Comparison of ENCODE assay signal across 8 cellular contexts in genomic region chr3:138862924-138863775, GRCh38. TPM values are rescaled to one million over a fixed set of nuclear protein-coding genes. Genes with fewer than 3 reads are reported as not detected.
DNase-seq lines count a peak whose midpoint lies in the region; ATAC-seq and TF ChIP-seq lines count a peak whose summit lies in the region.

No MANE protein-coding gene starts in this region.

- H3K27ac ChIP-seq in esophagus squamous epithelium (peak overlapping the region; percentile 82 to 93 (median 86)), ascending aorta (no peak overlapping the region)

- H3K4me3 ChIP-seq in esophagus squamous epithelium (peak overlapping the region in 3 of 4 donors; percentile 13 to 34 (median 16)), neuron (ENCODE audit: low read length) (peak overlapping the region; percentile 33), ascending aorta (peak overlapping the region in 1 of 2 donors; percentile 17)

- 16 to 19% methylated on average over 8 to 11 of the region's 11 CpGs for WGBS in esophagus squamous epithelium, 2 donors

- intact Hi-C loops in esophagus squamous epithelium (cut with DNase I): no loop called here
- intact Hi-C loops in ascending aorta (cut with DNase I): no loop called here
- intact Hi-C loops in posterior vena cava (cut with DNase I): no loop called here

- DNase-seq in activated naive CD8-positive, alpha-beta T cell treated with anti-CD3 and anti-CD28 coated beads, Interleukin-2, amount 50 U/mL, for 24 hours: no peak
- no peak for DNase-seq in activated naive CD8-positive, alpha-beta T cell treated with anti-CD3 and anti-CD28 coated beads for 36 hours
- DNase-seq in RKO (ENCODE audit: low spot score) (peak; percentile 54), esophagus squamous epithelium (lab: John Stamatoyannopoulos, UW) (no peak), ascending aorta (ENCODE audit: low spot score in 2 of 2) (no peak), cerebellar nuclear complex (lab: John Stamatoyannopoulos, UW) (no peak), posterior vena cava (ENCODE audit: low spot score) (no peak)

- H3K27me3 Mint-ChIP-seq in activated naive CD8-positive, alpha-beta T cell treated with anti-CD3 and anti-CD28 coated beads, Interleukin-2, amount 50 U/mL, for 24 hours: no peaks in the 10 kb centered on the region
- no peaks in the 10 kb centered on the region for H3K27me3 Mint-ChIP-seq in activated naive CD8-positive, alpha-beta T cell treated with anti-CD3 and anti-CD28 coated beads for 36 hours

- H3K4me1 ChIP-seq in esophagus squamous epithelium: peaks cover 15 to 39% (median 16%) of the 10 kb centered on the region in 3 donors
- peaks cover 25% of the 10 kb centered on the region for H3K4me1 ChIP-seq in neuron (ENCODE audit: insufficient read depth, low read length)
- H3K4me1 ChIP-seq in ascending aorta: peaks cover 0 to 3% of the 10 kb centered on the region in 2 donors

- H3K9me3 Mint-ChIP-seq in activated naive CD8-positive, alpha-beta T cell treated with anti-CD3 and anti-CD28 coated beads, Interleukin-2, amount 50 U/mL, for 24 hours: no peaks in the 10 kb centered on the region
- H3K9me3 Mint-ChIP-seq in activated naive CD8-positive, alpha-beta T cell treated with anti-CD3 and anti-CD28 coated beads for 36 hours: no peaks in the 10 kb centered on the region

- H3K4me3 Mint-ChIP-seq in activated naive CD8-positive, alpha-beta T cell treated with anti-CD3 and anti-CD28 coated beads, Interleukin-2, amount 50 U/mL, for 24 hours: no peak overlapping the region
- no peak overlapping the region for H3K4me3 Mint-ChIP-seq in activated naive CD8-positive, alpha-beta T cell treated with anti-CD3 and anti-CD28 coated beads for 36 hours

- H3K27me3 ChIP-seq in esophagus squamous epithelium: no peaks in the 10 kb centered on the region
- no peaks in the 10 kb centered on the region for H3K27me3 ChIP-seq in neuron (ENCODE audit: insufficient read depth, low read length)
- no peaks in the 10 kb centered on the region for H3K27me3 ChIP-seq in ascending aorta

- ATAC-seq in activated naive CD8-positive, alpha-beta T cell treated with anti-CD3 and anti-CD28 coated beads, Interleukin-2, amount 50 U/mL, for 24 hours: peak; percentile 68

- no peaks in the 10 kb centered on the region for H3K4me1 Mint-ChIP-seq in activated naive CD8-positive, alpha-beta T cell treated with anti-CD3 and anti-CD28 coated beads, Interleukin-2, amount 50 U/mL, for 24 hours
- H3K4me1 Mint-ChIP-seq in activated naive CD8-positive, alpha-beta T cell treated with anti-CD3 and anti-CD28 coated beads for 36 hours: no peaks in the 10 kb centered on the region

- H3K27ac Mint-ChIP-seq in activated naive CD8-positive, alpha-beta T cell treated with anti-CD3 and anti-CD28 coated beads, Interleukin-2, amount 50 U/mL, for 24 hours: no peak overlapping the region
- H3K27ac Mint-ChIP-seq in activated naive CD8-positive, alpha-beta T cell treated with anti-CD3 and anti-CD28 coated beads for 36 hours: no peak overlapping the region

- H3K9me3 ChIP-seq in esophagus squamous epithelium (no peaks in the 10 kb centered on the region), neuron (ENCODE audit: low read length) (no peaks in the 10 kb centered on the region), ascending aorta (no peaks in the 10 kb centered on the region)

- peak in 1 of 6 experiments; percentile 9 for TF ChIP-seq CTCF in esophagus squamous epithelium (IDR thresholded peaks at IDR 0.05)
- no peak for TF ChIP-seq CTCF in ascending aorta (IDR thresholded peaks at IDR 0.05)

- no peaks in the 10 kb centered on the region for H3K36me3 Mint-ChIP-seq in activated naive CD8-positive, alpha-beta T cell treated with anti-CD3 and anti-CD28 coated beads, Interleukin-2, amount 50 U/mL, for 24 hours (ENCODE audit: low read depth)
- no peaks in the 10 kb centered on the region for H3K36me3 Mint-ChIP-seq in activated naive CD8-positive, alpha-beta T cell treated with anti-CD3 and anti-CD28 coated beads for 36 hours

- no peak for TF ChIP-seq POLR2A in esophagus squamous epithelium (IDR thresholded peaks at IDR 0.05)

- peak overlapping the region; percentile 42 for H2AFZ ChIP-seq in neuron (ENCODE audit: low read depth, low read length)

- H3K36me3 ChIP-seq in esophagus squamous epithelium: no peaks in the 10 kb centered on the region
- no peaks in the 10 kb centered on the region for H3K36me3 ChIP-seq in neuron (ENCODE audit: insufficient read depth, low read length)
- H3K36me3 ChIP-seq in ascending aorta: no peaks in the 10 kb centered on the region

RNA-seq across cellular contexts. Expression of gene PIK3CB, which starts 28.4 kb away (rescaled TPM):
- total RNA-seq in activated naive CD8-positive, alpha-beta T cell treated with anti-CD3 and anti-CD28 coated beads for 36 hours: 10 to 100 TPM; 17.4 to 20.5 TPM
- 10 to 100 TPM; 14.7 to 36.2 (median 28.5) TPM for total RNA-seq in esophagus squamous epithelium
- 9.3 TPM for total RNA-seq in ascending aorta
- 10 to 100 TPM; 15.4 to 21.1 TPM for total RNA-seq in posterior vena cava

Comparison
In these comparisons a context has a peak if more than half of its experiments do, and no peak if none do; other contexts are left out.
1. H3K27ac ChIP-seq: peak in esophagus squamous epithelium (4 of 4); none in ascending aorta (0 of 2).